In the genomic region with DNA sequence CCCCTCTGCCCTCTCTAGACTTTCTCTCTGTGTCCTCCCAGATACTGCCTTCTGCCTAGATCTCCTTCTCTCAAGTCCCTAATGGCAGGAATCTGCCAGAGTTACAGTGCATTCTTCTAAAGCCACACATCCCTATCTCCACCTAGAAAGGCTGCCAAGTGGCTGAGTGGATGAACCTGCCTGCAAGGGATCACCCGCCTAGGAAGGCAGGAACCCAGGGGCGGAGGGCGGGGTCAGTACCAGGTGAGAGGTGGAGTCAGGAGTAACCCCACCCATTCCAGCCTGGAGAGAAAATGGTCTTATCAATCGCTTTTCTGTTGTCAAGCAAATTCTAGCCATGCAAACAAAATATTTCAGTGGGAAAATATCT, we compare ENCODE assay signal across 14 cellular contexts.
DNase-seq lines count a peak whose midpoint lies in the region; ATAC-seq lines count a peak whose summit lies in the region.
"Had no signal": no experiment of that assay in that cellular context is flagged by ENCODE, and none has a peak within 500 bp of the region (broad histone marks: within the 10 kb centered on the region; RNA-seq: fewer than 3 reads in every experiment).

No MANE protein-coding gene starts in this region.

- H3K9ac ChIP-seq in trophoblast cell (ENCODE audit: low read length), result no peak overlapping the region

- no peak overlapping the region for H3K4me3 Mint-ChIP-seq in dendritic cell treated with granulocyte-macrophage colony-stimulating factor and Interleukin-4, amounts not matched to agents 40 ng/mL and 50 ng/mL, for 4 days

- no CpG with 5 or more reads among the region's 4 CpGs for WGBS in trophoblast cell (ENCODE audit: extremely low coverage, insufficient coverage, insufficient read length)

- no peak overlapping the region for H3K4me3 ChIP-seq in trophoblast cell (ENCODE audit: low read depth, low read length)

- H2BK120ac ChIP-seq in trophoblast cell (ENCODE audit: insufficient read depth, low read length, poor library complexity), result no peak overlapping the region

- H4K12ac ChIP-seq in trophoblast cell (ENCODE audit: low read depth, low read length), result no peak overlapping the region

- no peak overlapping the region for H3K4me2 ChIP-seq in trophoblast cell (ENCODE audit: low read length)

- no peak overlapping the region for H2AK5ac ChIP-seq in trophoblast cell (ENCODE audit: low read length)

- no peak overlapping the region for H4K8ac ChIP-seq in trophoblast cell (ENCODE audit: low read depth, low read length)

- no peak overlapping the region for H2BK12ac ChIP-seq in trophoblast cell (ENCODE audit: low read length)

- peaks cover 37% of the 10 kb centered on the region for H3K79me1 ChIP-seq in trophoblast cell (ENCODE audit: low read length)

- peaks cover 51 to 61% of the 10 kb centered on the region in 2 experiments for H3K4me1 ChIP-seq in trophoblast cell (ENCODE audit: control insufficient read depth in 1 of 2, insufficient read depth in 2 of 2, low read length in 2 of 2)

- no peaks in the 10 kb centered on the region for H3K27me3 ChIP-seq in trophoblast cell (ENCODE audit: insufficient read depth, low read length)

- H3K18ac ChIP-seq in trophoblast cell (ENCODE audit: low read length), result no peak overlapping the region

- H3K14ac ChIP-seq in trophoblast cell (ENCODE audit: low read length), result no peak overlapping the region

- peaks cover 63% of the 10 kb centered on the region for H3K4me1 Mint-ChIP-seq in dendritic cell treated with granulocyte-macrophage colony-stimulating factor and Interleukin-4, amounts not matched to agents 40 ng/mL and 50 ng/mL, for 4 days (ENCODE audit: low read depth)

- DNase-seq in DMS53 (lab: John Stamatoyannopoulos, UW), result peak; percentile 59
- DNase-seq in DMS53 treated with DMSO at 0.1 percent for 48 hours (lab: John Stamatoyannopoulos, UW; ENCODE audit: unreplicated experiment), result no peak
- DNase-seq in M059J (ENCODE audit: low read depth), result peak; percentile 82
- DNase-seq in trophoblast cell, result peak in 1 of 2 donors; percentile 63
- DNase-seq in stimulated activated CD4-positive, alpha-beta T cell treated with anti-CD3 and anti-CD28 coated beads, Interleukin-4, amount 100 ng/mL, for 1 hour, result no peak
- DNase-seq: 8988T, activated T-cell treated with anti-CD3 and anti-CD28 coated beads for 4 hours, COR-L47, NCI-H1092 treated with DMSO at 0.1 percent for 48 hours, T-helper 2 cell had no signal

- H3K79me2 ChIP-seq in trophoblast cell (ENCODE audit: control insufficient read depth, insufficient read depth, low read length, poor library complexity), result peaks cover 2% of the 10 kb centered on the region

- no peak overlapping the region for H3K27ac ChIP-seq in trophoblast cell (ENCODE audit: low read depth, low read length)

- no peak overlapping the region for H2BK5ac ChIP-seq in trophoblast cell (ENCODE audit: low read depth, low read length, poor library complexity)

- no peak overlapping the region for H2AFZ ChIP-seq in trophoblast cell (ENCODE audit: insufficient read depth, low read length, poor library complexity)

- H3K36me3 Mint-ChIP-seq in dendritic cell treated with granulocyte-macrophage colony-stimulating factor and Interleukin-4, amounts not matched to agents 40 ng/mL and 50 ng/mL, for 4 days (ENCODE audit: low read depth), result peaks cover 29% of the 10 kb centered on the region
- H3K36me3 Mint-ChIP-seq: activated naive CD4-positive, alpha-beta T cell treated with anti-CD3 and anti-CD28 coated beads, Interleukin-2, amount 50 U/mL, for 72 hours had no signal

- no peak overlapping the region for H3K23ac ChIP-seq in trophoblast cell (ENCODE audit: low read length)

- no peak for ATAC-seq in GM19023 (IDR thresholded peaks at IDR 0.05; ENCODE audit: unreplicated experiment)
- no peak for ATAC-seq in HG03457 (IDR thresholded peaks at IDR 0.05; ENCODE audit: unreplicated experiment)
- ATAC-seq: activated naive CD4-positive, alpha-beta T cell treated with anti-CD3 and anti-CD28 coated beads, Interleukin-2, amount 50 U/mL, for 72 hours had no signal

- H3K4ac ChIP-seq in trophoblast cell (ENCODE audit: low read depth, low read length), result no peak overlapping the region

- H3K27ac Mint-ChIP-seq in dendritic cell treated with granulocyte-macrophage colony-stimulating factor and Interleukin-4, amounts not matched to agents 40 ng/mL and 50 ng/mL, for 4 days, result peak overlapping the region; percentile 58
- H3K27ac Mint-ChIP-seq: activated naive CD4-positive, alpha-beta T cell treated with anti-CD3 and anti-CD28 coated beads, Interleukin-2, amount 50 U/mL, for 72 hours had no signal

- no peaks in the 10 kb centered on the region for H3K27me3 Mint-ChIP-seq in dendritic cell treated with granulocyte-macrophage colony-stimulating factor and Interleukin-4, amounts not matched to agents 40 ng/mL and 50 ng/mL, for 4 days

- H3K9me3 ChIP-seq in trophoblast cell (ENCODE audit: insufficient read depth, low read depth, low read length), result no peaks in the 10 kb centered on the region

- intact Hi-C loops in dendritic cell treated with granulocyte-macrophage colony-stimulating factor and Interleukin-4, amounts not matched to agents 40 ng/mL and 50 ng/mL, for 4 days (cut with micrococcal nuclease), result no loop called here

- no peaks in the 10 kb centered on the region for H3K9me3 Mint-ChIP-seq in dendritic cell treated with granulocyte-macrophage colony-stimulating factor and Interleukin-4, amounts not matched to agents 40 ng/mL and 50 ng/mL, for 4 days
- H3K9me3 Mint-ChIP-seq: activated naive CD4-positive, alpha-beta T cell treated with anti-CD3 and anti-CD28 coated beads, Interleukin-2, amount 50 U/mL, for 72 hours had no signal

- H3K36me3 ChIP-seq in trophoblast cell (ENCODE audit: control insufficient read depth in 1 of 2, insufficient read depth in 2 of 2, low read length in 2 of 2), result peaks cover 0 to 2% of the 10 kb centered on the region in 2 experiments

- peak overlapping the region; percentile 15 for H4K91ac ChIP-seq in trophoblast cell (ENCODE audit: low read depth, low read length)

Comparison
In these comparisons a context has a peak if more than half of its experiments do, and no peak if none do; other contexts are left out.
1. DNase-seq: peak in DMS53 (single experiment) and M059J (single experiment); none in DMS53 treated with DMSO at 0.1 percent for 48 hours (single experiment) and stimulated activated CD4-positive, alpha-beta T cell treated with anti-CD3 and anti-CD28 coated beads, Interleukin-4, amount 100 ng/mL, for 1 hour (single experiment).